In genomic region chr3:52253314-52254260, GRCh38 we compare ENCODE assay signal across 9 cellular contexts. TPM values are rescaled to one million over a fixed set of nuclear protein-coding genes. Genes with fewer than 3 reads are reported as not detected.
DNase-seq lines count a peak whose midpoint lies in the region; ATAC-seq and TF ChIP-seq lines count a peak whose summit lies in the region.
"Had no signal": no experiment of that assay in that cellular context is flagged by ENCODE, and none has a peak within 500 bp of the region (broad histone marks: within the 10 kb centered on the region; RNA-seq: fewer than 3 reads in every experiment).

No MANE protein-coding gene starts in this region.

- WGBS in heart left ventricle, 4 donors = 70 to 78% (median 75%) methylated on average over 11 of the region's 11 CpGs
- no CpG with 5 or more reads among the region's 11 CpGs for WGBS in mesendoderm (ENCODE audit: extremely low coverage, insufficient coverage, low lambda C conversion rate)

- H2AK5ac ChIP-seq in mesendoderm (ENCODE audit: low read length) = no peak overlapping the region

- TF ChIP-seq POLR2A in heart left ventricle (IDR thresholded peaks at IDR 0.05) = no peak

- H3K9me3 ChIP-seq in heart left ventricle = no peaks in the 10 kb centered on the region

- no peak for TF ChIP-seq CTCF in GM10266 (IDR thresholded peaks at IDR 0.05; ENCODE audit: control insufficient read depth, insufficient read depth, low read depth, missing control alignments)
- no peak for TF ChIP-seq CTCF in HFFc6 (IDR thresholded peaks at IDR 0.05)
- TF ChIP-seq CTCF in heart left ventricle (IDR thresholded peaks at IDR 0.05) = no peak

- H2BK120ac ChIP-seq in mesendoderm (ENCODE audit: low read depth, low read length) = no peak overlapping the region

- no peaks in the 10 kb centered on the region for H3K79me1 ChIP-seq in mesendoderm (ENCODE audit: low read length)

- H3K9ac ChIP-seq in mesendoderm (ENCODE audit: low read length) = no peak overlapping the region

- no peaks in the 10 kb centered on the region for H3K79me2 ChIP-seq in mesendoderm (ENCODE audit: control insufficient read depth, insufficient read depth, low read length)

- H3K4me3 Mint-ChIP-seq in HFFc6 = no peak overlapping the region

- H3K27ac ChIP-seq in heart left ventricle = peak overlapping the region in 5 of 12 donors; percentile 12 to 91 (median 44)
- H3K27ac ChIP-seq in mesendoderm (ENCODE audit: low read depth, low read length) = no peak overlapping the region

- H3K27me3 Mint-ChIP-seq in HFFc6 (ENCODE audit: insufficient read depth) = peaks cover 6% of the 10 kb centered on the region; the same call in 1 of the 2 replicates

- peaks cover 0 to 100% (median 91%) of the 10 kb centered on the region in 9 donors for H3K36me3 ChIP-seq in heart left ventricle
- H3K36me3 ChIP-seq in mesendoderm (ENCODE audit: control insufficient read depth, insufficient read depth, low read length) = peaks cover 14% of the 10 kb centered on the region

- H4K8ac ChIP-seq in mesendoderm (ENCODE audit: low read depth, low read length) = no peak overlapping the region

- peak; percentile 8 to 75 (median 54) for ATAC-seq in heart left ventricle

- H3K18ac ChIP-seq in mesendoderm (ENCODE audit: low read length) = no peak overlapping the region

- no peak overlapping the region for H3K4ac ChIP-seq in mesendoderm (ENCODE audit: low read depth, low read length)

- H3K36me3 Mint-ChIP-seq in HFFc6 (ENCODE audit: low read depth) = peaks cover 18% of the 10 kb centered on the region

- no peaks in the 10 kb centered on the region for H3K4me1 Mint-ChIP-seq in HFFc6 (ENCODE audit: low read depth)

- no peak overlapping the region for H4K5ac ChIP-seq in mesendoderm (ENCODE audit: low read length)

- H3K27ac Mint-ChIP-seq in HFFc6 = peak overlapping the region; percentile 42

- peak; percentile 87 for DNase-seq in GM10266 (ENCODE audit: extremely low spot score)
- no peak for DNase-seq in HFFc6
- peak; percentile 58 for DNase-seq in NCI-H226
- DNase-seq in activated T-cell treated with anti-CD3 and anti-CD28 coated beads, Interleukin-2, amount 50 U/mL, for 1 hour = peak; percentile 80
- peak in 1 of 5 donors; percentile 70 for DNase-seq in heart left ventricle
- peak; percentile 80 to 82 for DNase-seq in stimulated activated CD4-positive, alpha-beta T cell treated with anti-CD3 and anti-CD28 coated beads, Interleukin-2, amount 100 ng/mL, for 24 hours
- DNase-seq in mesendoderm = no peak
- DNase-seq in NCI-H345 treated with DMSO at 0.1 percent for 48 hours (lab: John Stamatoyannopoulos, UW; ENCODE audit: unreplicated experiment) = no peak

- H3K4me3 ChIP-seq in heart left ventricle = peak overlapping the region in 1 of 12 donors; percentile 23
- H3K4me3 ChIP-seq in mesendoderm (ENCODE audit: low read length) = no peak overlapping the region

- H3K4me2 ChIP-seq in mesendoderm (ENCODE audit: low read length) = no peak overlapping the region

- H3K23ac ChIP-seq in mesendoderm (ENCODE audit: low read length) = no peak overlapping the region

- no peak overlapping the region for H2BK5ac ChIP-seq in mesendoderm (ENCODE audit: low read length)

- H2BK15ac ChIP-seq in mesendoderm (replicated peaks; ENCODE audit: low read depth) = no peak overlapping the region

- no peak overlapping the region for H3K56ac ChIP-seq in mesendoderm (ENCODE audit: low read length)

- intact Hi-C loops in heart left ventricle (cut with DNase I) = no loop called here

- H3K27me3 ChIP-seq in heart left ventricle = no peaks in the 10 kb centered on the region
- no peaks in the 10 kb centered on the region for H3K27me3 ChIP-seq in mesendoderm (ENCODE audit: insufficient read depth, low read length, poor library complexity)

- no peaks in the 10 kb centered on the region for H3K9me3 Mint-ChIP-seq in HFFc6

- H3K4me1 ChIP-seq in heart left ventricle (peaks cover 0 to 63% (median 0%) of the 10 kb centered on the region in 12 donors), mesendoderm (ENCODE audit: control insufficient read depth, low read depth, low read length) (no peaks in the 10 kb centered on the region)

RNA-seq across cellular contexts. Expression of gene PPM1M, which starts 8.0 kb away (rescaled TPM):
- total RNA-seq in HFFc6 (2021; fragmentation: NEBNext Ultra II Directional; extraction: Animal tissue kit (Norgen Biotek cat#: 25700)) = 10 to 100 TPM; 20.8 to 23.4 (median 20.9) TPM
- total RNA-seq in heart left ventricle = 10 to 100 TPM in 2 of 9 donors, 1 to 10 TPM in 7; 5.7 to 30.2 (median 8.2) TPM
- polyA plus RNA-seq in heart left ventricle = 1 to 10 TPM; 5.6 to 6.6 TPM
- 2.1 TPM for polyA plus RNA-seq in mesendoderm (2013, experiment 1 of 2)
- polyA plus RNA-seq in mesendoderm (2013, experiment 2 of 2) = 1.8 TPM

RNA-seq across cellular contexts. Expression of gene TWF2, which starts 14.6 kb away (rescaled TPM):
- total RNA-seq in HFFc6 (2021; fragmentation: NEBNext Ultra II Directional; extraction: Animal tissue kit (Norgen Biotek cat#: 25700)) = 10 to 100 TPM; 73.9 to 83.0 (median 80.7) TPM
- 100 to 1,000 TPM in 7 of 9 donors, 10 to 100 TPM in 2; 62.9 to 133 (median 117) TPM for total RNA-seq in heart left ventricle
- 100 to 1,000 TPM in 1 of 2 donors, 10 to 100 TPM in 1; 45.8 to 109 TPM for polyA plus RNA-seq in heart left ventricle
- 29.5 TPM for polyA plus RNA-seq in mesendoderm (2013, experiment 1 of 2)
- polyA plus RNA-seq in mesendoderm (2013, experiment 2 of 2) = 29.7 TPM

RNA-seq across cellular contexts. Expression of gene WDR82, which starts 24.9 kb away (rescaled TPM):
- total RNA-seq in HFFc6 (2021; fragmentation: NEBNext Ultra II Directional; extraction: Animal tissue kit (Norgen Biotek cat#: 25700)) = 10 to 100 TPM; 55.2 to 62.0 (median 58.6) TPM
- total RNA-seq in heart left ventricle = 10 to 100 TPM; 44.9 to 73.6 (median 61.2) TPM
- polyA plus RNA-seq in heart left ventricle = 10 to 100 TPM; 24.7 to 69.2 TPM
- polyA plus RNA-seq in mesendoderm (2013, experiment 1 of 2) = 39.2 TPM
- polyA plus RNA-seq in mesendoderm (2013, experiment 2 of 2) = 38.6 TPM

RNA-seq across cellular contexts. Expression of gene TLR9, which starts 28.1 kb away (rescaled TPM):
- total RNA-seq in HFFc6 (2021; fragmentation: NEBNext Ultra II Directional; extraction: Animal tissue kit (Norgen Biotek cat#: 25700)) = not detected
- under 1 TPM in 8 of 9 donors, not detected in 1; 0.12 to 0.65 (median 0.29) TPM for total RNA-seq in heart left ventricle
- polyA plus RNA-seq in heart left ventricle = under 1 TPM; 0.04 to 0.23 TPM
- not detected for polyA plus RNA-seq in mesendoderm (2013, experiment 1 of 2)
- 0.01 TPM for polyA plus RNA-seq in mesendoderm (2013, experiment 2 of 2)
- total RNA-seq: H1 had no signal

RNA-seq across cellular contexts. Expression of gene GLYCTK, which starts 34.0 kb away (rescaled TPM):
- 1 to 10 TPM; 7.0 to 9.9 (median 8.7) TPM for total RNA-seq in HFFc6 (2021; fragmentation: NEBNext Ultra II Directional; extraction: Animal tissue kit (Norgen Biotek cat#: 25700))
- 1 to 10 TPM; 2.6 to 8.4 (median 4.1) TPM for total RNA-seq in heart left ventricle
- polyA plus RNA-seq in heart left ventricle = 1 to 10 TPM; 4.7 to 6.4 TPM
- polyA plus RNA-seq in mesendoderm (2013, experiment 1 of 2) = 3.5 TPM
- polyA plus RNA-seq in mesendoderm (2013, experiment 2 of 2) = 3.3 TPM

Comparison
In these comparisons a context has a peak if more than half of its experiments do, and no peak if none do; other contexts are left out.
1. DNase-seq: peak in GM10266 (single experiment), NCI-H226 (single experiment), activated T-cell treated with anti-CD3 and anti-CD28 coated beads, Interleukin-2, amount 50 U/mL, for 1 hour (single experiment) and stimulated activated CD4-positive, alpha-beta T cell treated with anti-CD3 and anti-CD28 coated beads, Interleukin-2, amount 100 ng/mL, for 24 hours (2 of 2); none in HFFc6 (single experiment), mesendoderm (single experiment) and NCI-H345 treated with DMSO at 0.1 percent for 48 hours (single experiment).